Comparison of ENCODE assay signal across 9 cellular contexts in genomic region chr16:26765087-26765486, GRCh38.
DNase-seq lines count a peak whose midpoint lies in the region; ATAC-seq and TF ChIP-seq lines count a peak whose summit lies in the region.
"Had no signal": no experiment of that assay in that cellular context is flagged by ENCODE, and none has a peak within 500 bp of the region (broad histone marks: within the 10 kb centered on the region; RNA-seq: fewer than 3 reads in every experiment).

No MANE protein-coding gene starts in this region.

- RAD21 ChIA-PET in HCT116 (lab: Charles Lee; ENCODE audit: low non-redundant PET in 1 of 2, low total read pairs in 2 of 2, uncharacterized antibody in 2 of 2, unreplicated experiment in 2 of 2) = no interaction called here

- H3K27me3 ChIP-seq in HCT116 (ENCODE audit: insufficient read depth, low read length) (no peaks in the 10 kb centered on the region), right lobe of liver (no peaks in the 10 kb centered on the region), thyroid gland (no peaks in the 10 kb centered on the region)

- DNase-seq in DMS 273 (lab: John Stamatoyannopoulos, UW; ENCODE audit: unreplicated experiment) (peak; percentile 22), DMS 273 treated with DMSO at 0.1 percent for 48 hours (lab: John Stamatoyannopoulos, UW) (no peak), HCT116 (ENCODE audit: low read depth, low spot score) (no peak), WTC11 (ENCODE audit: low spot score) (peak; percentile 49), right lobe of liver (no peak), OCI-M2 (lab: John Stamatoyannopoulos, UW; ENCODE audit: unreplicated experiment) (no peak), thyroid gland (no peak), T-cell (no peak)

- H3K36me3 Mint-ChIP-seq in WTC11 = no peaks in the 10 kb centered on the region
- no peaks in the 10 kb centered on the region for H3K36me3 Mint-ChIP-seq in T-cell

- POLR2A ChIA-PET in HCT116 (lab: Charles Lee) (no interaction called here), WTC11 (lab: Charles Lee) (no interaction called here), T-cell (lab: Charles Lee) (no interaction called here)

- H3K79me2 ChIP-seq in HCT116 (ENCODE audit: insufficient read depth, low read length) = no peaks in the 10 kb centered on the region

- H3K4me2 ChIP-seq in HCT116 (ENCODE audit: low read length) = no peak overlapping the region

- H3K27me3 Mint-ChIP-seq in WTC11 (ENCODE audit: low read depth) = peaks cover 36% of the 10 kb centered on the region
- peaks cover 23 to 28% of the 10 kb centered on the region in 2 donors for H3K27me3 Mint-ChIP-seq in T-cell

- TF ChIP-seq CTCF in HCT116 (IDR thresholded peaks at IDR 0.05 in 2 of 3, conservative IDR thresholded peaks at IDR 0.05 in 1 of 3; ENCODE audit: borderline replicate concordance in 1 of 3, insufficient read depth in 1 of 3, low read depth in 2 of 3, low read length in 2 of 3) (peak in 2 of 3 experiments; percentile 50 to 52; a peak in 4 of 6 replicates), WTC11 (IDR thresholded peaks at IDR 0.05) (no peak; the same call in 1 of the 2 replicates), right lobe of liver (IDR thresholded peaks at IDR 0.05) (peak in 3 of 4 donors; percentile 16 to 28 (median 21)), thyroid gland (IDR thresholded peaks at IDR 0.05) (peak in 1 of 6 experiments; percentile 11)

- H3K4me1 ChIP-seq in HCT116 (ENCODE audit: control insufficient read depth in 1 of 2, insufficient read depth in 2 of 2, low read length in 2 of 2) = no peaks in the 10 kb centered on the region
- no peaks in the 10 kb centered on the region for H3K4me1 ChIP-seq in right lobe of liver
- H3K4me1 ChIP-seq in thyroid gland = no peaks in the 10 kb centered on the region

- no peak overlapping the region for H3K27ac Mint-ChIP-seq in WTC11
- H3K27ac Mint-ChIP-seq in T-cell = no peak overlapping the region
- H3K27ac Mint-ChIP-seq: T-helper 1 cell treated with Interleukin-12 subunit alpha and Interleukin-12 subunit beta and Interleukin-4 antibody, amounts not matched to agents 30 μg/mL and 1 μg/mL, for 36 hours had no signal

- no peaks in the 10 kb centered on the region for H3K9me2 ChIP-seq in HCT116 (ENCODE audit: insufficient read depth)

- H4K20me1 ChIP-seq in HCT116 (ENCODE audit: insufficient read depth) = no peaks in the 10 kb centered on the region

- no peak for TF ChIP-seq RAD21 in HCT116 (IDR thresholded peaks at IDR 0.05; ENCODE audit: low read depth)

- CTCF ChIA-PET in HCT116 (lab: Charles Lee) = no interaction called here
- CTCF ChIA-PET in WTC11 (lab: Charles Lee) = no interaction called here
- CTCF ChIA-PET in T-cell (lab: Charles Lee) = no interaction called here

- 13% methylated on average over 4 of the region's 4 CpGs for WGBS in right lobe of liver (ENCODE audit: insufficient coverage, low coverage, low lambda C conversion rate, missing lambda C conversion rate)
- 29 to 35% methylated on average over 3 to 4 of the region's 4 CpGs for WGBS in thyroid gland, 2 donors

- TF ChIP-seq POLR2A in HCT116 (IDR thresholded peaks at IDR 0.05; ENCODE audit: borderline replicate concordance, extremely low read depth, insufficient read depth, insufficient read length) (no peak), right lobe of liver (IDR thresholded peaks at IDR 0.05) (no peak), thyroid gland (IDR thresholded peaks at IDR 0.05) (no peak)

- ATAC-seq in HCT116 (peak; percentile 69), WTC11 (peak; percentile 90), right lobe of liver (peak in 2 of 4 donors; percentile 42 to 49), T-cell (replicated peaks in 1 of 4) (no peak)

- H3K9me3 ChIP-seq in HCT116 (ENCODE audit: control insufficient read depth in 1 of 2, insufficient read depth in 1 of 2, low read depth in 1 of 2, low read length in 2 of 2) (no peaks in the 10 kb centered on the region), right lobe of liver (no peaks in the 10 kb centered on the region), thyroid gland (no peaks in the 10 kb centered on the region)

- H3K9ac ChIP-seq in HCT116 (ENCODE audit: low read length) = no peak overlapping the region

- H3K9me3 Mint-ChIP-seq in WTC11 = peaks cover 9% of the 10 kb centered on the region
- peaks cover 0 to 7% (median 0%) of the 10 kb centered on the region in 3 donors for H3K9me3 Mint-ChIP-seq in T-cell
- H3K9me3 Mint-ChIP-seq: T-helper 1 cell treated with Interleukin-12 subunit alpha and Interleukin-12 subunit beta and Interleukin-4 antibody, amounts not matched to agents 30 μg/mL and 1 μg/mL, for 36 hours had no signal

- no peak overlapping the region for H2AFZ ChIP-seq in HCT116 (ENCODE audit: low read depth, low read length, poor library complexity, severe bottlenecking)

- intact Hi-C loops in HCT116 (cut with micrococcal nuclease) (no loop called here), right lobe of liver (cut with DNase I) (no loop called here), thyroid gland (cut with DNase I) (no loop called here)

- H3K4me1 Mint-ChIP-seq in WTC11 (no peaks in the 10 kb centered on the region), T-cell (no peaks in the 10 kb centered on the region)

- H3K4me3 Mint-ChIP-seq in WTC11 = no peak overlapping the region
- no peak overlapping the region for H3K4me3 Mint-ChIP-seq in T-cell
- H3K4me3 Mint-ChIP-seq: T-helper 1 cell treated with Interleukin-12 subunit alpha and Interleukin-12 subunit beta and Interleukin-4 antibody, amounts not matched to agents 30 μg/mL and 1 μg/mL, for 36 hours had no signal

- no peak overlapping the region for H3K4me3 ChIP-seq in HCT116 (replicated peaks in 1 of 2; ENCODE audit: low read depth in 1 of 2, low read length in 2 of 2)
- no peak overlapping the region for H3K4me3 ChIP-seq in right lobe of liver
- H3K4me3 ChIP-seq in thyroid gland (replicated peaks in 1 of 3) = no peak overlapping the region

- H3K36me3 ChIP-seq in HCT116 (ENCODE audit: control insufficient read depth in 1 of 2, insufficient read depth in 2 of 2, low read length in 2 of 2) (no peaks in the 10 kb centered on the region), right lobe of liver (no peaks in the 10 kb centered on the region), thyroid gland (no peaks in the 10 kb centered on the region)

- H3K27ac ChIP-seq in HCT116 (ENCODE audit: low read depth, low read length) = no peak overlapping the region
- no peak overlapping the region for H3K27ac ChIP-seq in right lobe of liver
- no peak overlapping the region for H3K27ac ChIP-seq in thyroid gland

- no TSS peak for BruUV-seq in HCT116 (replicated peaks; lab: Mats Ljungman, UMichigan)

TF ChIP-seq in HCT116, 20 proteins besides CTCF, POLR2A, EP300 and RAD21:
- TF ChIP-seq POLR2AphosphoS5 (IDR thresholded peaks at IDR 0.05; ENCODE audit: low read depth, low read length) = no peak

TF ChIP-seq in WTC11, 78 proteins besides CTCF, POLR2A, EP300 and RAD21 (continues in another document):
- TF ChIP-seq USF1 (CRISPR knock-in tag; IDR thresholded peaks at IDR 0.05) (no peak), FOXJ3 (CRISPR knock-in tag; IDR thresholded peaks at IDR 0.05; ENCODE audit: borderline replicate concordance) (no peak), ZNF416 (CRISPR knock-in tag; IDR thresholded peaks at IDR 0.05) (no peak), ZNF232 (CRISPR knock-in tag; IDR thresholded peaks at IDR 0.05) (no peak), TP53 (CRISPR knock-in tag; IDR thresholded peaks at IDR 0.05) (no peak), ZNF138 (CRISPR knock-in tag; conservative IDR thresholded peaks at IDR 0.05) (no peak), JUN (CRISPR knock-in tag; IDR thresholded peaks at IDR 0.05) (no peak), RELA (CRISPR knock-in tag; IDR thresholded peaks at IDR 0.05; ENCODE audit: borderline replicate concordance) (no peak), CDX4 (CRISPR knock-in tag; IDR thresholded peaks at IDR 0.05; ENCODE audit: borderline replicate concordance) (no peak), RORB (CRISPR knock-in tag; IDR thresholded peaks at IDR 0.05) (no peak), NFATC4 (CRISPR knock-in tag; IDR thresholded peaks at IDR 0.05) (no peak), CREB1 (CRISPR knock-in tag; IDR thresholded peaks at IDR 0.05) (no peak), ZNF281 (CRISPR knock-in tag; IDR thresholded peaks at IDR 0.05) (no peak)

Comparison
In these comparisons a context has a peak if more than half of its experiments do, and no peak if none do; other contexts are left out.
1. DNase-seq: peak in DMS 273 (single experiment) and WTC11 (single experiment); none in DMS 273 treated with DMSO at 0.1 percent for 48 hours (single experiment), HCT116 (single experiment), right lobe of liver (0 of 3), OCI-M2 (single experiment), thyroid gland (0 of 2) and T-cell (0 of 34).
2. ATAC-seq: peak in HCT116 (single experiment) and WTC11 (single experiment); none in T-cell (0 of 4).